Comparison of ENCODE assay signal across 16 cellular contexts in genomic region chr6:157232161-157232895, GRCh38.
"Had no signal": no experiment of that assay in that cellular context is flagged by ENCODE, and none has a peak within 500 bp of the region (broad histone marks: within the 10 kb centered on the region; RNA-seq: fewer than 3 reads in every experiment).

No MANE protein-coding gene starts in this region.

- H3K4me1 ChIP-seq: colonic mucosa had no signal

- H3K9me3 ChIP-seq: colonic mucosa, heart right ventricle, neutrophil, tibial nerve had no signal

- DNase-seq: caudate nucleus; colonic mucosa; dermis blood vessel endothelial cell; erythroblast; foreskin melanocyte; heart right ventricle; left ventricle myocardium superior; mesenchymal stem cell; naive B cell; small intestine; stimulated activated CD4-positive, alpha-beta T cell treated with anti-CD3 and anti-CD28 coated beads, Interleukin-12 subunit alpha, Interleukin-12 subunit beta, amount 100 ng/mL, for 4 hours; stimulated activated CD4-positive, alpha-beta T cell treated with anti-CD3 and anti-CD28 coated beads, Interleukin-2, amount 100 ng/mL, for 48 hours; stimulated activated naive CD4-positive, alpha-beta T cell treated with Interleukin-2 at 50 U/mL for 16 hours had no signal

- H3K4me3 ChIP-seq: colonic mucosa, heart right ventricle, lung, tibial nerve had no signal

- H3K36me3 ChIP-seq: colonic mucosa, heart right ventricle, neutrophil, tibial nerve had no signal

- H3K27ac ChIP-seq: colonic mucosa, heart right ventricle, neutrophil, tibial nerve had no signal
